Comparison of ENCODE assay signal across 15 cellular contexts in the genomic region with DNA sequence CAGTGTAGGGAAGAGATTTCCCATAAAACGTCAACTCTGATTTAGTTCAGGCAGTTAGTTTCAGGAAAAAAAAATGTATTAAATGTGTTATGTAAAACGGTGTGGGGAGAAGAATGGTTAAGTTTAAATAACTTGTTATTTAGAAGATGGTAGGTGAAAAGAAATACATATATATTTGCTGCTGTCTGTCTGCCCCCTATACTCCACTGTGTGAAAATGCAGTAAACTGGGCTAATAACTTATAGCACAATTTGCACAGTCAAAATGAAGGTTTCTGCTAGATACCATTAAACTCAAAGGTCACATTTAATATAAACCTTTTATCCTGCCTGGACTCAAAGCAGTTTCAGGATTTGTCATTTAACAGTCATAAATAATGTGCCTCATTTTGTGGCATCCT.
DNase-seq lines count a peak whose midpoint lies in the region; ATAC-seq and TF ChIP-seq lines count a peak whose summit lies in the region.
"Had no signal": no experiment of that assay in that cellular context is flagged by ENCODE, and none has a peak within 500 bp of the region (broad histone marks: within the 10 kb centered on the region; RNA-seq: fewer than 3 reads in every experiment).

No MANE protein-coding gene starts in this region.

- ATAC-seq in HG02798 (IDR thresholded peaks at IDR 0.05; ENCODE audit: poor library complexity, unreplicated experiment): no peak
- ATAC-seq in stimulated activated effector memory CD8-positive, alpha-beta T cell treated with anti-CD3 and anti-CD28 coated beads, Interleukin-12 subunit alpha, Interleukin-12 subunit beta, amount 100 ng/mL, for 72 hours: no peak

- H3K27ac Mint-ChIP-seq in type B pancreatic cell: no peak overlapping the region
- H3K27ac Mint-ChIP-seq in stimulated activated effector memory CD8-positive, alpha-beta T cell treated with anti-CD3 and anti-CD28 coated beads, Interleukin-12 subunit alpha, Interleukin-12 subunit beta, amount 100 ng/mL, for 72 hours: no peak overlapping the region

- no peak overlapping the region for H3K4me3 Mint-ChIP-seq in type B pancreatic cell
- H3K4me3 Mint-ChIP-seq in stimulated activated effector memory CD8-positive, alpha-beta T cell treated with anti-CD3 and anti-CD28 coated beads, Interleukin-12 subunit alpha, Interleukin-12 subunit beta, amount 100 ng/mL, for 72 hours: no peak overlapping the region
- H3K4me3 Mint-ChIP-seq: CD8-positive, alpha-beta memory T cell had no signal

- no peaks in the 10 kb centered on the region for H3K9me3 Mint-ChIP-seq in type B pancreatic cell
- peaks cover 18% of the 10 kb centered on the region for H3K9me3 Mint-ChIP-seq in stimulated activated effector memory CD8-positive, alpha-beta T cell treated with anti-CD3 and anti-CD28 coated beads, Interleukin-12 subunit alpha, Interleukin-12 subunit beta, amount 100 ng/mL, for 72 hours

- TF ChIP-seq RAD21 in Ishikawa (IDR thresholded peaks at IDR 0.05; ENCODE audit: low read depth): peak; percentile 44

- peaks cover 4% of the 10 kb centered on the region for H3K4me1 Mint-ChIP-seq in type B pancreatic cell (ENCODE audit: unreplicated experiment)
- H3K4me1 Mint-ChIP-seq in stimulated activated effector memory CD8-positive, alpha-beta T cell treated with anti-CD3 and anti-CD28 coated beads, Interleukin-12 subunit alpha, Interleukin-12 subunit beta, amount 100 ng/mL, for 72 hours: no peaks in the 10 kb centered on the region
- H3K4me1 Mint-ChIP-seq: CD8-positive, alpha-beta memory T cell had no signal

- no peaks in the 10 kb centered on the region for H3K36me3 Mint-ChIP-seq in type B pancreatic cell
- no peaks in the 10 kb centered on the region for H3K36me3 Mint-ChIP-seq in stimulated activated effector memory CD8-positive, alpha-beta T cell treated with anti-CD3 and anti-CD28 coated beads, Interleukin-12 subunit alpha, Interleukin-12 subunit beta, amount 100 ng/mL, for 72 hours
- H3K36me3 Mint-ChIP-seq: CD8-positive, alpha-beta memory T cell had no signal

- TF ChIP-seq CTCF in VCaP (conservative IDR thresholded peaks at IDR 0.05): peak; percentile 34
- peak; percentile 49 for TF ChIP-seq CTCF in type B pancreatic cell (conservative IDR thresholded peaks at IDR 0.05)

- DNase-seq in NCI-H82 (lab: John Stamatoyannopoulos, UW) (peak; percentile 35), NCI-H82 treated with DMSO at 0.1 percent for 48 hours (lab: John Stamatoyannopoulos, UW; ENCODE audit: unreplicated experiment) (no peak), type B pancreatic cell (ENCODE audit: extremely low spot score, unreplicated experiment) (no peak), NCI-H1105 (lab: John Stamatoyannopoulos, UW) (no peak)
- DNase-seq in stimulated activated effector memory CD8-positive, alpha-beta T cell treated with anti-CD3 and anti-CD28 coated beads, Interleukin-12 subunit alpha, Interleukin-12 subunit beta, amount 100 ng/mL, for 72 hours (ENCODE audit: low spot score in 2 of 2): no peak
- DNase-seq: activated naive CD4-positive, alpha-beta T cell; CD8-positive, alpha-beta memory T cell; effector CD8-positive, alpha-beta T cell; KBM-7; NCI-H187 treated with DMSO at 0.1 percent for 48 hours; ovary; spleen had no signal

- TF ChIP-seq EP300 in Ishikawa (IDR thresholded peaks at IDR 0.05; ENCODE audit: borderline replicate concordance): no peak

- H3K27ac ChIP-seq in VCaP: no peak overlapping the region
- H3K27ac ChIP-seq: ovary, spleen had no signal

- peaks cover 14% of the 10 kb centered on the region for H3K27me3 Mint-ChIP-seq in type B pancreatic cell
- H3K27me3 Mint-ChIP-seq: CD8-positive, alpha-beta memory T cell had no signal

TF ChIP-seq in Ishikawa, 13 proteins besides CTCF, POLR2A, EP300 and RAD21:
- no peak for TF ChIP-seq TEAD4 (IDR thresholded peaks at IDR 0.05)
- TF ChIP-seq YY1 (IDR thresholded peaks at IDR 0.05; ENCODE audit: low read depth): no peak
- TF ChIP-seq, protein P1, sequence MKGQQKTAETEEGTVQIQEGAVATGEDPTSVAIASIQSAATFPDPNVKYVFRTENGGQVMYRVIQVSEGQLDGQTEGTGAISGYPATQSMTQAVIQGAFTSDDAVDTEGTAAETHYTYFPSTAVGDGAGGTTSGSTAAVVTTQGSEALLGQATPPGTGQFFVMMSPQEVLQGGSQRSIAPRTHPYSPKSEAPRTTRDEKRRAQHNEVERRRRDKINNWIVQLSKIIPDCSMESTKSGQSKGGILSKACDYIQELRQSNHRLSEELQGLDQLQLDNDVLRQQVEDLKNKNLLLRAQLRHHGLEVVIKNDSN (IDR thresholded peaks at IDR 0.05): no peak
- TF ChIP-seq ZBTB7A (IDR thresholded peaks at IDR 0.05; ENCODE audit: low read depth): no peak
- TF ChIP-seq EGR1 (IDR thresholded peaks at IDR 0.05): no peak
- TF ChIP-seq FOXM1 (IDR thresholded peaks at IDR 0.05; ENCODE audit: borderline replicate concordance, low read depth): no peak
- no peak for TF ChIP-seq TCF12 (IDR thresholded peaks at IDR 0.05; ENCODE audit: low read depth)
